Comparison of ENCODE assay signal across 18 cellular contexts in the genomic region with DNA sequence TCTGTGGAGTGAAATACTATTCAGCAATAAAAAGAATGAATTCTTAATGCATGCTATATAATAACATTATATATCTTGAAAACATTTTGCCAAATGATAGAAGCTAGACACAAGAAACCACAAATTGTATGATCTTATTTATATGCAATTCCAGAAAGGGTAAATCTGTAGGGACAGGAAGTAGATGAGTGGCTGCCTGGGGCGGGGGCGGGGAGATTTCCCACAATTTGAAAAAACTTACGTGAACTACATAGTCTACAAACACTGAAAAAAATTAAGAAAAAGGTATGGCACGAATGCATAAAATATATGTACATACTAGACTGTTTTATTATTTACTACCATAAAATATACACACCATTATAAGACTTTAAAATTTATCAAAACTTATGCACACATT.
DNase-seq lines count a peak whose midpoint lies in the region; ATAC-seq, FAIRE-seq and TF ChIP-seq lines count a peak whose summit lies in the region.
"Had no signal": no experiment of that assay in that cellular context is flagged by ENCODE, and none has a peak within 500 bp of the region (broad histone marks: within the 10 kb centered on the region; RNA-seq: fewer than 3 reads in every experiment).

No MANE protein-coding gene starts in this region.

- H2AFZ ChIP-seq in GM23338 (no peak overlapping the region), H1 (ENCODE audit: low read length) (no peak overlapping the region)

- no peak overlapping the region for H2BK12ac ChIP-seq in H1 (ENCODE audit: low read depth, low read length)

- H3K79me2 ChIP-seq in GM23338 (replicated peaks; ENCODE audit: insufficient read depth) (peaks cover 87% of the 10 kb centered on the region), H1 (ENCODE audit: control insufficient read depth in 1 of 2, insufficient read depth in 2 of 2, low read length in 2 of 2) (peaks cover 4 to 83% of the 10 kb centered on the region in 2 experiments; a peak in 3 of 4 replicates)

- no peak overlapping the region for H3K56ac ChIP-seq in H1 (replicated peaks; ENCODE audit: insufficient read length, low read depth, low read length)

- ATAC-seq in GM23338 (no peak), GM19395 (IDR thresholded peaks at IDR 0.05; ENCODE audit: unreplicated experiment) (no peak)
- ATAC-seq: HepG2 had no signal

- H3K14ac ChIP-seq in H1 (ENCODE audit: insufficient read length): no peak overlapping the region

- H3K4me1 ChIP-seq in GM23338 (ENCODE audit: insufficient read depth) (peaks cover 82% of the 10 kb centered on the region), HUES64 (ENCODE audit: insufficient read depth, low read length) (peaks cover 86% of the 10 kb centered on the region), H1 (replicated peaks in 1 of 4; ENCODE audit: control insufficient read depth in 3 of 4, insufficient read depth in 4 of 4, low read length in 3 of 4) (peaks cover 3 to 40% (median 18%) of the 10 kb centered on the region in 4 experiments)

- H3K36me3 Mint-ChIP-seq in GM23338 (ENCODE audit: low read depth): peaks cover 22% of the 10 kb centered on the region
- H3K36me3 Mint-ChIP-seq: IgD-negative memory B cell had no signal

- no peak overlapping the region for H2BK5ac ChIP-seq in H1 (ENCODE audit: low read depth, low read length)

- WGBS in HUES64: no CpG with 5 or more reads among the region's 4 CpGs
- 60% methylated on average over 4 of the region's 4 CpGs; no CpG with 5 or more reads in 1 of the 2 experiments for WGBS in H1 (ENCODE audit: extremely low coverage in 1 of 2, insufficient coverage in 1 of 2, insufficient read length in 1 of 2, insufficient replicate concordance in 2 of 2, low coverage in 1 of 2, low lambda C conversion rate in 2 of 2, missing lambda C conversion rate in 1 of 2), 2 experiments

- no peaks in the 10 kb centered on the region for H3K36me3 ChIP-seq in GM23338 (ENCODE audit: insufficient read depth)
- H3K36me3 ChIP-seq in HUES64 (ENCODE audit: insufficient read depth, low read length): no peaks in the 10 kb centered on the region
- no peaks in the 10 kb centered on the region for H3K36me3 ChIP-seq in H1 (ENCODE audit: control insufficient read depth in 2 of 4, insufficient read depth in 4 of 4, low read length in 3 of 4)

- H3K79me1 ChIP-seq in H1 (ENCODE audit: low read depth, low read length): 0 out of 2 replicates have a peak, but pooled peaks cover 2% of the 10 kb centered on the region

- peaks cover 11% of the 10 kb centered on the region for H3K27me3 Mint-ChIP-seq in GM23338 (ENCODE audit: insufficient read depth, low read depth, poor library complexity)

- H3K27ac ChIP-seq in GM23338 (ENCODE audit: low read depth) (peak overlapping the region; percentile 50; the same call in 1 of the 2 replicates), HUES64 (ENCODE audit: low read depth, low read length) (peak overlapping the region; percentile 67; the same call in 1 of the 2 replicates), H1 (ENCODE audit: low read depth, low read length) (no peak overlapping the region)
- H3K27ac ChIP-seq: C4-2B had no signal

- no peak for FAIRE-seq in H1 (lab: Jason Lieb, UNC)
- FAIRE-seq: D721Med, G401.6, GM12891, GM18507, HepG2 had no signal

- TF ChIP-seq RAD21 in H1 (IDR thresholded peaks at IDR 0.05 in 1 of 2, conservative IDR thresholded peaks at IDR 0.05 in 1 of 2; ENCODE audit: low read depth in 2 of 2, low read length in 2 of 2): no peak

- DNase-seq in GM23338 (ENCODE audit: low spot score) (no peak), H1 (ENCODE audit: low read depth in 1 of 2, low spot score in 2 of 2) (no peak), NCI-H446 (lab: John Stamatoyannopoulos, UW) (no peak), NCI-H510A (lab: John Stamatoyannopoulos, UW) (no peak)
- DNase-seq: AML-193; Caco-2; CD4-positive, alpha-beta T cell; HCEC 1CT; KBM-7 had no signal

- peaks cover 8% of the 10 kb centered on the region; the same call in 2 of the 3 replicates for H3K9me3 Mint-ChIP-seq in GM23338

- H4K5ac ChIP-seq in H1 (ENCODE audit: insufficient read length, low read depth, low read length): no peak overlapping the region

- 0 out of 2 replicates have a peak overlapping the region, but pooled peaks have one; percentile 63 for H3K27ac Mint-ChIP-seq in GM23338
- H3K27ac Mint-ChIP-seq: CD4-positive, alpha-beta T cell; IgD-negative memory B cell had no signal

- H2BK120ac ChIP-seq in H1 (replicated peaks; ENCODE audit: low read depth, low read length): no peak overlapping the region

- no peak overlapping the region for H2AK5ac ChIP-seq in H1 (ENCODE audit: low read depth, low read length)

- CTCF ChIA-PET in H1 (lab: Charles Lee; ENCODE audit: partially characterized antibody): interaction anchor here (0.6 to 2.0 kb wide), 6 partner anchors 26 to 107 kb away, joined by 3 to 5 read pairs (median 4); no protein-coding TSS in a partner anchor

- H3K4me2 ChIP-seq in GM23338 (peak overlapping the region; percentile 56), H1 (ENCODE audit: insufficient read depth in 1 of 2, low read depth in 2 of 2, low read length in 2 of 2) (peak overlapping the region; percentile 29 to 45; a peak in 1 of 4 replicates)

- H4K20me1 ChIP-seq in GM23338 (replicated peaks; ENCODE audit: insufficient read depth) (no peaks in the 10 kb centered on the region), H1 (replicated peaks in 1 of 2; ENCODE audit: control insufficient read depth in 1 of 2, insufficient read depth in 2 of 2, low read length in 2 of 2) (peaks cover 0 to 2% of the 10 kb centered on the region in 2 experiments)

- no peak for TF ChIP-seq CTCF in GM23338 (conservative IDR thresholded peaks at IDR 0.05; ENCODE audit: low read depth in 2 of 2)
- TF ChIP-seq CTCF in H1 (IDR thresholded peaks at IDR 0.05; ENCODE audit: control extremely low read depth in 1 of 3, insufficient read depth in 1 of 3, low read depth in 1 of 3, low read length in 3 of 3): no peak

- peaks cover 5% of the 10 kb centered on the region; the same call in 1 of the 2 replicates for H3K9me3 ChIP-seq in HUES64 (ENCODE audit: insufficient read depth, low read depth, low read length)
- H3K9me3 ChIP-seq in H1 (ENCODE audit: insufficient read depth in 2 of 2, low read depth in 1 of 2, low read length in 1 of 2): peaks cover 0 to 5% of the 10 kb centered on the region in 2 experiments; a peak in 1 of 4 replicates
- H3K9me3 ChIP-seq: Caco-2 had no signal

- peak overlapping the region; percentile 30; the same call in 1 of the 3 replicates for H3K4me3 Mint-ChIP-seq in GM23338
- H3K4me3 Mint-ChIP-seq: CD4-positive, alpha-beta T cell; IgD-negative memory B cell had no signal

- no peaks in the 10 kb centered on the region for H3K9me2 ChIP-seq in GM23338 (ENCODE audit: insufficient read depth)

- peaks cover 82% of the 10 kb centered on the region for H3K4me1 Mint-ChIP-seq in GM23338
- H3K4me1 Mint-ChIP-seq: IgD-negative memory B cell had no signal

- POLR2A ChIA-PET in H1 (lab: Charles Lee; ENCODE audit: partially characterized antibody): interaction anchor here (0.9 to 6.4 kb wide), 5 partner anchors 10 to 82 kb away, joined by 3 to 38 read pairs (median 3); a partner anchor contains a TSS

- no peak overlapping the region for H3K4ac ChIP-seq in H1 (replicated peaks; ENCODE audit: insufficient read length, low read depth, low read length)

- H3F3A ChIP-seq in GM23338 (replicated peaks; ENCODE audit: low read depth): peaks cover 8% of the 10 kb centered on the region; the same call in 1 of the 2 replicates

- no peak overlapping the region for H2BK20ac ChIP-seq in H1 (ENCODE audit: low read length)

- H3K18ac ChIP-seq in H1 (ENCODE audit: extremely low read depth, low read length): no peak overlapping the region

- H3K23ac ChIP-seq in H1 (ENCODE audit: insufficient read length): no peak overlapping the region

- peak overlapping the region; percentile 29 for H3K4me3 ChIP-seq in GM23338
- 0 out of 2 replicates have a peak overlapping the region, but pooled peaks have one; percentile 15 for H3K4me3 ChIP-seq in HUES64 (ENCODE audit: low read length)
- peak overlapping the region in 1 of 4 experiments; percentile 25; a peak in 1 of 8 replicates for H3K4me3 ChIP-seq in H1 (ENCODE audit: extremely low read depth in 1 of 4, insufficient read depth in 2 of 4, low read depth in 3 of 4, low read length in 4 of 4)

- H2BK15ac ChIP-seq in H1 (ENCODE audit: low read length): no peak overlapping the region

- no peak overlapping the region for H4K91ac ChIP-seq in H1 (replicated peaks; ENCODE audit: insufficient read length, low read length)

- TF ChIP-seq POLR2A in H1 (IDR thresholded peaks at IDR 0.05; ENCODE audit: control extremely low read depth in 1 of 2, low read depth in 2 of 2, low read length in 2 of 2): no peak

- no peak for TF ChIP-seq EP300 in H1 (IDR thresholded peaks at IDR 0.05; ENCODE audit: borderline replicate concordance in 1 of 2, low read depth in 2 of 2, low read length in 2 of 2)

- H3K27me3 ChIP-seq in GM23338 (ENCODE audit: insufficient read depth) (no peaks in the 10 kb centered on the region), HUES64 (ENCODE audit: insufficient read depth, low read length) (no peaks in the 10 kb centered on the region), H1 (replicated peaks in 1 of 4; ENCODE audit: control insufficient read depth in 3 of 4, extremely low read depth in 1 of 4, insufficient read depth in 3 of 4, low read length in 3 of 4) (no peaks in the 10 kb centered on the region)

- H4K8ac ChIP-seq in H1 (ENCODE audit: extremely low read depth, insufficient read depth, low read length): no peak overlapping the region

- H3K9ac ChIP-seq in HUES64 (ENCODE audit: low read depth, low read length) (no peak overlapping the region), H1 (replicated peaks in 1 of 4; ENCODE audit: extremely low read depth in 1 of 4, low read depth in 3 of 4, low read length in 3 of 4) (no peak overlapping the region)

- no peaks in the 10 kb centered on the region for H3K23me2 ChIP-seq in H1 (ENCODE audit: low read depth, low read length)

TF ChIP-seq in GM23338, 12 proteins besides CTCF, POLR2A, EP300 and RAD21 (continues in another document):
- TF ChIP-seq EZH2phosphoT487 (IDR thresholded peaks at IDR 0.05; ENCODE audit: unreplicated experiment): no peak
- no peak for TF ChIP-seq JUNB (IDR thresholded peaks at IDR 0.05; ENCODE audit: unreplicated experiment)
- no peak for TF ChIP-seq CREB1 (CRISPR knock-in tag; IDR thresholded peaks at IDR 0.05; ENCODE audit: low read depth)
- TF ChIP-seq ZNF331 (CRISPR knock-in tag; IDR thresholded peaks at IDR 0.05; ENCODE audit: low read depth): no peak
- TF ChIP-seq EZH2 (IDR thresholded peaks at IDR 0.05; ENCODE audit: low read depth, unreplicated experiment): no peak

TF ChIP-seq in H1, 55 proteins besides CTCF, POLR2A, EP300 and RAD21 (continues in another document):
- TF ChIP-seq POU5F1 (IDR thresholded peaks at IDR 0.05; ENCODE audit: low read depth, low read length): no peak
- TF ChIP-seq KDM5A (IDR thresholded peaks at IDR 0.05; ENCODE audit: low read length): no peak
- TF ChIP-seq JUN (IDR thresholded peaks at IDR 0.05; ENCODE audit: low read depth, low read length): no peak
- no peak for TF ChIP-seq KDM1A (IDR thresholded peaks at IDR 0.05; ENCODE audit: borderline replicate concordance, low read length)
- TF ChIP-seq CHD2 (IDR thresholded peaks at IDR 0.05; ENCODE audit: low read length): no peak
- TF ChIP-seq RXRA (IDR thresholded peaks at IDR 0.05; ENCODE audit: insufficient read depth, low read depth, low read length): no peak
- TF ChIP-seq TCF12 (IDR thresholded peaks at IDR 0.05; ENCODE audit: low read depth, low read length): no peak
- TF ChIP-seq CREB1 (IDR thresholded peaks at IDR 0.05): no peak
